8 cellular contexts compared by ENCODE assay signal in the genomic region with DNA sequence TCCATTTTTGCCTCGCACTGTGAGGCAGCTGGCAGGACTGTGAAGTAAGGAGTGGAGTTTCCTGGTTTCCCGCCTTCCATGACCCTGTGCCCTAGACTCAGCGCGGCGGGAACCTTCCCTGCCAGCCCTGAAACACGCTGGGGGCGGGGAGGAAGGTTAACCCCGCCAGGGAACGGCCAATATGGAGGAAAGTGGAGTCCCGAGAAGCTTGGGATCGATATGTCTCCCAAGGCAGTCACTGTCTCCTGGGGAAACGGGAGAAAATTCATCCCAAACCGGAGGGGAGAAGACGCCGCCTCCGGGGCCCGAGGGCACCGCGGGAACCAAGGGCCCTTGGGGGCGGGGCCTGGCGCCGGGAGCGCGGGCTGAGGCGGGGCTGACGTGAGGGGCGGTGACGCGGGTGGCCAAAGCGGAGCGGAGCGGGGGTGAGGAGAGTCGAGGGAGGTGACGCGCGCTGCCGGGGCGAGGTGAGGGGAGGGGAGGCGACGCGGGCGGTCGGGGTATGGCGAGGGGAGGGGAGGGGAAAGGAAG. TPM values are rescaled to one million over a fixed set of nuclear protein-coding genes. Genes with fewer than 3 reads are reported as not detected.
DNase-seq lines count a peak whose midpoint lies in the region; ATAC-seq and TF ChIP-seq lines count a peak whose summit lies in the region.

A gene with protein sequence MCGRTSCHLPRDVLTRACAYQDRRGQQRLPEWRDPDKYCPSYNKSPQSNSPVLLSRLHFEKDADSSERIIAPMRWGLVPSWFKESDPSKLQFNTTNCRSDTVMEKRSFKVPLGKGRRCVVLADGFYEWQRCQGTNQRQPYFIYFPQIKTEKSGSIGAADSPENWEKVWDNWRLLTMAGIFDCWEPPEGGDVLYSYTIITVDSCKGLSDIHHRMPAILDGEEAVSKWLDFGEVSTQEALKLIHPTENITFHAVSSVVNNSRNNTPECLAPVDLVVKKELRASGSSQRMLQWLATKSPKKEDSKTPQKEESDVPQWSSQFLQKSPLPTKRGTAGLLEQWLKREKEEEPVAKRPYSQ (plus strand): TSS at position 432 of the 531 bp plus-strand sequence. CDS start 863 bp downstream, outside the sequence.

- H3K36me3 ChIP-seq in KMS-11 (ENCODE audit: insufficient read depth) (no peaks in the 10 kb centered on the region), mucosa of descending colon (ENCODE audit: low read depth) (no peaks in the 10 kb centered on the region)

- H3K36me3 Mint-ChIP-seq in activated T-cell treated with anti-CD3 and anti-CD28 coated beads, Interleukin-2, amount 50 U/mL, for 24 hours (ENCODE audit: low read depth), result peaks cover 81% of the 10 kb centered on the region

- H3K4me3 ChIP-seq in KMS-11 (IDR thresholded peaks at IDR 0.05; ENCODE audit: insufficient read depth, low read depth, low read length) (peak within 1 kb of the TSS; percentile 97), epithelial cell of proximal tubule (ENCODE audit: low read depth, low read length) (peak within 1 kb of the TSS; percentile 95), mucosa of descending colon (peak within 1 kb of the TSS; percentile 81)

- H3K9me3 Mint-ChIP-seq in activated T-cell treated with anti-CD3 and anti-CD28 coated beads, Interleukin-2, amount 50 U/mL, for 24 hours, result no peaks in the 10 kb centered on the region

- DNase-seq in CMK (ENCODE audit: low read depth), result peak; percentile 68
- DNase-seq in activated T-cell treated with anti-CD3 and anti-CD28 coated beads, Interleukin-2, amount 50 U/mL, for 24 hours, result peak; percentile 97
- no peak for DNase-seq in epithelial cell of proximal tubule (ENCODE audit: low read depth)
- peak; percentile 95 to 98 (median 97) for DNase-seq in mucosa of descending colon
- DNase-seq in stimulated activated CD8-positive, alpha-beta memory T cell treated with anti-CD3 and anti-CD28 coated beads, Interleukin-4, amount 100 ng/mL, for 1 hour (ENCODE audit: low read depth in 2 of 2, low spot score in 1 of 2), result peak; percentile 87

- TF ChIP-seq CTCF in KMS-11 (conservative IDR thresholded peaks at IDR 0.05; ENCODE audit: low read depth, low read length), result no peak
- TF ChIP-seq CTCF in epithelial cell of proximal tubule (conservative IDR thresholded peaks at IDR 0.05; ENCODE audit: low read depth, low read length), result no peak
- TF ChIP-seq CTCF in mucosa of descending colon (IDR thresholded peaks at IDR 0.05), result no peak

- intact Hi-C loops in mucosa of descending colon (cut with DNase I, micrococcal nuclease), result no loop called here

- H3K79me2 ChIP-seq in KMS-11 (ENCODE audit: insufficient read depth, low read depth), result no peaks in the 10 kb centered on the region

- no peaks in the 10 kb centered on the region for H3K9me3 ChIP-seq in mucosa of descending colon

- H3K4me1 Mint-ChIP-seq in activated T-cell treated with anti-CD3 and anti-CD28 coated beads, Interleukin-2, amount 50 U/mL, for 24 hours (ENCODE audit: low read depth), result peaks cover 62% of the 10 kb centered on the region

- H4K20me1 ChIP-seq in KMS-11 (ENCODE audit: insufficient read depth), result 0 out of 2 replicates have a peak, but pooled peaks cover 8% of the 10 kb centered on the region

- no peaks in the 10 kb centered on the region for H3K27me3 Mint-ChIP-seq in activated T-cell treated with anti-CD3 and anti-CD28 coated beads, Interleukin-2, amount 50 U/mL, for 24 hours

- peaks cover 6% of the 10 kb centered on the region; the same call in 1 of the 2 replicates for H3K27me3 ChIP-seq in KMS-11 (ENCODE audit: insufficient read depth, low read depth)

- peak within 1 kb of the TSS; percentile 97 for H3K4me3 Mint-ChIP-seq in activated T-cell treated with anti-CD3 and anti-CD28 coated beads, Interleukin-2, amount 50 U/mL, for 24 hours

- H3K9ac ChIP-seq in KMS-11, result peak within 1 kb of the TSS; percentile 69

- peak within 1 kb of the TSS; percentile 60 for H2AFZ ChIP-seq in KMS-11 (ENCODE audit: low read depth)

- peak within 1 kb of the TSS; percentile 91 for H3K4me2 ChIP-seq in KMS-11

- peak within 1 kb of the TSS; percentile 24; the same call in 1 of the 2 replicates for H3K27ac ChIP-seq in KMS-11

- ATAC-seq in GM21576 (IDR thresholded peaks at IDR 0.05; ENCODE audit: unreplicated experiment) (peak; percentile 37), mucosa of descending colon (peak; percentile 96)

- H3K4me1 ChIP-seq in KMS-11 (ENCODE audit: low read depth, poor library complexity, severe bottlenecking), result peaks cover 94% of the 10 kb centered on the region
- peaks cover 26% of the 10 kb centered on the region for H3K4me1 ChIP-seq in mucosa of descending colon (ENCODE audit: low read depth)

- H3K27ac Mint-ChIP-seq in activated T-cell treated with anti-CD3 and anti-CD28 coated beads, Interleukin-2, amount 50 U/mL, for 24 hours, result peak within 1 kb of the TSS; percentile 99

TF ChIP-seq in PFSK-1, 5 proteins besides CTCF, POLR2A, EP300 and RAD21:
- peak; percentile 86 for TF ChIP-seq FOXP2 (optimal IDR thresholded peaks at IDR 0.05; ENCODE audit: borderline replicate concordance, extremely low read depth, extremely low read length, insufficient read depth)
- TF ChIP-seq, protein P1, sequence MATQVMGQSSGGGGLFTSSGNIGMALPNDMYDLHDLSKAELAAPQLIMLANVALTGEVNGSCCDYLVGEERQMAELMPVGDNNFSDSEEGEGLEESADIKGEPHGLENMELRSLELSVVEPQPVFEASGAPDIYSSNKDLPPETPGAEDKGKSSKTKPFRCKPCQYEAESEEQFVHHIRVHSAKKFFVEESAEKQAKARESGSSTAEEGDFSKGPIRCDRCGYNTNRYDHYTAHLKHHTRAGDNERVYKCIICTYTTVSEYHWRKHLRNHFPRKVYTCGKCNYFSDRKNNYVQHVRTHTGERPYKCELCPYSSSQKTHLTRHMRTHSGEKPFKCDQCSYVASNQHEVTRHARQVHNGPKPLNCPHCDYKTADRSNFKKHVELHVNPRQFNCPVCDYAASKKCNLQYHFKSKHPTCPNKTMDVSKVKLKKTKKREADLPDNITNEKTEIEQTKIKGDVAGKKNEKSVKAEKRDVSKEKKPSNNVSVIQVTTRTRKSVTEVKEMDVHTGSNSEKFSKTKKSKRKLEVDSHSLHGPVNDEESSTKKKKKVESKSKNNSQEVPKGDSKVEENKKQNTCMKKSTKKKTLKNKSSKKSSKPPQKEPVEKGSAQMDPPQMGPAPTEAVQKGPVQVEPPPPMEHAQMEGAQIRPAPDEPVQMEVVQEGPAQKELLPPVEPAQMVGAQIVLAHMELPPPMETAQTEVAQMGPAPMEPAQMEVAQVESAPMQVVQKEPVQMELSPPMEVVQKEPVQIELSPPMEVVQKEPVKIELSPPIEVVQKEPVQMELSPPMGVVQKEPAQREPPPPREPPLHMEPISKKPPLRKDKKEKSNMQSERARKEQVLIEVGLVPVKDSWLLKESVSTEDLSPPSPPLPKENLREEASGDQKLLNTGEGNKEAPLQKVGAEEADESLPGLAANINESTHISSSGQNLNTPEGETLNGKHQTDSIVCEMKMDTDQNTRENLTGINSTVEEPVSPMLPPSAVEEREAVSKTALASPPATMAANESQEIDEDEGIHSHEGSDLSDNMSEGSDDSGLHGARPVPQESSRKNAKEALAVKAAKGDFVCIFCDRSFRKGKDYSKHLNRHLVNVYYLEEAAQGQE (IDR thresholded peaks at IDR 0.05; ENCODE audit: insufficient read depth in 1 of 2, low read depth in 2 of 2, low read length in 2 of 2), result no peak
- TF ChIP-seq POLR2AphosphoS5 (IDR thresholded peaks at IDR 0.05; ENCODE audit: low read depth, low read length), result peak; percentile 65
- TF ChIP-seq SIN3A (IDR thresholded peaks at IDR 0.05; ENCODE audit: borderline replicate concordance, insufficient read depth, low read length), result 0 out of 2 replicates have a peak, but pooled peaks have one; percentile 32

RNA-seq across cellular contexts. Expression of the gene that starts here (rescaled TPM):
- polyA plus RNA-seq in PFSK-1 (2012; ENCODE audit: insufficient read length, low read depth), result 42.6 TPM
- total RNA-seq in epithelial cell of proximal tubule (40.3 and 43.0 TPM in 2 replicates), mucosa of descending colon (10 to 100 TPM; 37.0 to 44.1 (median 41.4) TPM)
